15 cellular contexts compared by ENCODE assay signal in genomic region chr5:43637416-43637815, GRCh38. TPM values are rescaled to one million over a fixed set of nuclear protein-coding genes. Genes with fewer than 3 reads are reported as not detected.
DNase-seq lines count a peak whose midpoint lies in the region; ATAC-seq and TF ChIP-seq lines count a peak whose summit lies in the region.
"Had no signal": no experiment of that assay in that cellular context is flagged by ENCODE, and none has a peak within 500 bp of the region (broad histone marks: within the 10 kb centered on the region; RNA-seq: fewer than 3 reads in every experiment).

No MANE protein-coding gene starts in this region.

- peaks cover 10% of the 10 kb centered on the region for H3K36me3 Mint-ChIP-seq in IgD-negative memory B cell
- H3K36me3 Mint-ChIP-seq in chondrocyte (ENCODE audit: low read depth): peaks cover 4% of the 10 kb centered on the region

- H3K27ac Mint-ChIP-seq in IgD-negative memory B cell (peak overlapping the region in 2 of 3 donors; percentile 5 to 13), chondrocyte (ENCODE audit: unreplicated experiment) (peak overlapping the region; percentile 22)

- H3K4me1 ChIP-seq in psoas muscle (peaks cover 79% of the 10 kb centered on the region), gastroesophageal sphincter (peaks cover 2 to 53% (median 8%) of the 10 kb centered on the region in 3 donors)

- H3K4me1 Mint-ChIP-seq in IgD-negative memory B cell (peaks cover 9 to 14% (median 12%) of the 10 kb centered on the region in 3 donors), chondrocyte (ENCODE audit: low read depth) (peaks cover 58% of the 10 kb centered on the region)

- TF ChIP-seq CTCF in chondrocyte (IDR thresholded peaks at IDR 0.05) (no peak), psoas muscle (IDR thresholded peaks at IDR 0.05) (no peak), gastroesophageal sphincter (IDR thresholded peaks at IDR 0.05) (no peak)

- no peak for TF ChIP-seq EP300 in gastroesophageal sphincter (IDR thresholded peaks at IDR 0.05)

- no peak for TF ChIP-seq POLR2A in gastroesophageal sphincter (IDR thresholded peaks at IDR 0.05)

- no peaks in the 10 kb centered on the region for H3K27me3 Mint-ChIP-seq in IgD-negative memory B cell
- H3K27me3 Mint-ChIP-seq in chondrocyte (ENCODE audit: low read depth): no peaks in the 10 kb centered on the region
- H3K27me3 Mint-ChIP-seq: CD4-positive, CD25-positive, alpha-beta regulatory T cell had no signal

- no peak overlapping the region for H3K4me3 Mint-ChIP-seq in IgD-negative memory B cell
- no peak overlapping the region for H3K4me3 Mint-ChIP-seq in chondrocyte (ENCODE audit: unreplicated experiment)
- H3K4me3 Mint-ChIP-seq: CD4-positive, CD25-positive, alpha-beta regulatory T cell had no signal

- intact Hi-C loops in psoas muscle (cut with DNase I): loop anchor here in 1 of 2 donors (10.0 kb wide), 1 partner anchor 1137 kb away; no protein-coding TSS in a partner anchor

- ATAC-seq in GM18502 (IDR thresholded peaks at IDR 0.05; ENCODE audit: poor library complexity, unreplicated experiment) (peak; percentile 28), psoas muscle (no peak), gastroesophageal sphincter (no peak)
- ATAC-seq: HCT116 had no signal

- H3K27ac ChIP-seq in psoas muscle (peak overlapping the region; percentile 17), gastroesophageal sphincter (no peak overlapping the region)
- H3K27ac ChIP-seq: GM23248 had no signal

- DNase-seq in chondrocyte (ENCODE audit: low spot score) (no peak), psoas muscle (no peak), iPS-NIHi7 (ENCODE audit: extremely low spot score) (no peak), NCI-H82 (lab: John Stamatoyannopoulos, UW) (no peak), NCI-H748 treated with DMSO at 0.1 percent for 48 hours (lab: John Stamatoyannopoulos, UW) (no peak)
- DNase-seq: ACHN; CD4-positive, CD25-positive, alpha-beta regulatory T cell; DMS53; GF-D8; GM23248 had no signal

- H3K9me3 Mint-ChIP-seq in IgD-negative memory B cell (no peaks in the 10 kb centered on the region), chondrocyte (ENCODE audit: low read depth) (no peaks in the 10 kb centered on the region)
- H3K9me3 Mint-ChIP-seq: CD4-positive, CD25-positive, alpha-beta regulatory T cell had no signal

- WGBS in psoas muscle, 3 donors: 81 to 100% (median 86%) methylated on average over 1 of the region's 1 CpG
- WGBS in gastroesophageal sphincter (ENCODE audit: low coverage in 1 of 2), 2 donors: 67 to 100% methylated on average over 1 of the region's 1 CpG

- no peaks in the 10 kb centered on the region for H3K9me3 ChIP-seq in psoas muscle
- H3K9me3 ChIP-seq in gastroesophageal sphincter: no peaks in the 10 kb centered on the region
- H3K9me3 ChIP-seq: BLaER1 treated with 17β-estradiol and CSF1 and Interleukin-3, amounts not matched to agents 10 nM and 100 nM had no signal

- H3K27me3 ChIP-seq in psoas muscle (ENCODE audit: insufficient read depth in 3 of 3, low read length in 2 of 3): no peaks in the 10 kb centered on the region
- no peaks in the 10 kb centered on the region for H3K27me3 ChIP-seq in gastroesophageal sphincter
- H3K27me3 ChIP-seq: BLaER1 treated with 17β-estradiol and CSF1 and Interleukin-3, amounts not matched to agents 10 nM and 100 nM had no signal

- H3K36me3 ChIP-seq in psoas muscle (ENCODE audit: insufficient read depth in 1 of 2, low read depth in 1 of 2): peaks cover 1 to 10% of the 10 kb centered on the region in 2 donors
- peaks cover 0 to 15% of the 10 kb centered on the region in 2 donors for H3K36me3 ChIP-seq in gastroesophageal sphincter

- H3K4me3 ChIP-seq in psoas muscle: no peak overlapping the region
- no peak overlapping the region for H3K4me3 ChIP-seq in gastroesophageal sphincter
- H3K4me3 ChIP-seq: BLaER1 treated with 17β-estradiol and CSF1 and Interleukin-3, amounts not matched to agents 10 nM and 100 nM; GM23248 had no signal

RNA-seq across cellular contexts. Expression of gene NNT, which starts 34.4 kb away (rescaled TPM):
- polyA plus RNA-seq in IgD-negative memory B cell: 37.3 TPM
- total RNA-seq in chondrocyte: 106 to 120 TPM (median 114 TPM) in 3 replicates
- 100 to 1,000 TPM; 216 to 442 (median 312) TPM for total RNA-seq in psoas muscle
- polyA plus RNA-seq in psoas muscle: 100 to 1,000 TPM; 108 to 171 (median 123) TPM
- 10 to 100 TPM; 52.0 to 91.1 (median 74.3) TPM for total RNA-seq in gastroesophageal sphincter
